ENCODE assay signal across 24 cellular contexts in genomic region chr9:123138156-123138555, GRCh38.
DNase-seq lines count a peak whose midpoint lies in the region; ATAC-seq and TF ChIP-seq lines count a peak whose summit lies in the region.
"Had no signal": no experiment of that assay in that cellular context is flagged by ENCODE, and none has a peak within 500 bp of the region (broad histone marks: within the 10 kb centered on the region; RNA-seq: fewer than 3 reads in every experiment).

No MANE protein-coding gene starts in this region.

- POLR2A ChIA-PET in CD4-positive, alpha-beta T cell (lab: Charles Lee), result no interaction called here

- H3K4me3 ChIP-seq in Karpas-422 (ENCODE audit: low read length) (no peak overlapping the region), OCI-LY1 (ENCODE audit: low read depth, low read length, poor library complexity, severe bottlenecking) (no peak overlapping the region), fibroblast of mammary gland (ENCODE audit: control insufficient read depth, low read depth, low read length) (no peak overlapping the region)
- H3K4me3 ChIP-seq: SK-N-MC had no signal

- no peak for ATAC-seq in stimulated activated naive B cell treated with anti-CD40 and anti-IgM and Interleukin-4, amounts not matched to agents 10 μg/mL and 1 μg/mL and 100 μg/mL, for 72 hours (replicated peaks)
- ATAC-seq in HG02981 (IDR thresholded peaks at IDR 0.05; ENCODE audit: unreplicated experiment), result no peak
- ATAC-seq in CD4-positive, alpha-beta T cell (ENCODE audit: poor library complexity), result no peak
- ATAC-seq: Panc1 had no signal

- no peaks in the 10 kb centered on the region for H3K27me3 ChIP-seq in Karpas-422 (ENCODE audit: low read length)
- no peaks in the 10 kb centered on the region for H3K27me3 ChIP-seq in OCI-LY1 (ENCODE audit: insufficient read depth, low read length)
- no peaks in the 10 kb centered on the region for H3K27me3 ChIP-seq in CD4-positive, alpha-beta T cell (ENCODE audit: control insufficient read depth, insufficient read depth, low read length)
- H3K27me3 ChIP-seq: BE2C had no signal

- H3K9ac ChIP-seq in Karpas-422 (ENCODE audit: low read length), result no peak overlapping the region
- peak overlapping the region; percentile 13; the same call in 1 of the 2 replicates for H3K9ac ChIP-seq in OCI-LY1 (ENCODE audit: low read length)
- H3K9ac ChIP-seq: KMS-11 had no signal

- H3K4me2 ChIP-seq in Karpas-422 (ENCODE audit: low read depth, low read length, poor library complexity, severe bottlenecking) (no peak overlapping the region), OCI-LY1 (ENCODE audit: low read length) (peak overlapping the region; percentile 34; the same call in 1 of the 2 replicates)
- H3K4me2 ChIP-seq: KMS-11 had no signal

- no peak overlapping the region for H2AFZ ChIP-seq in Karpas-422 (ENCODE audit: low read length)
- no peak overlapping the region for H2AFZ ChIP-seq in OCI-LY1 (ENCODE audit: low read length)

- no peak overlapping the region for H3K4me3 Mint-ChIP-seq in stimulated activated naive B cell treated with anti-CD40 and anti-IgM and Interleukin-4, amounts not matched to agents 10 μg/mL and 1 μg/mL and 100 μg/mL, for 72 hours
- no peak overlapping the region for H3K4me3 Mint-ChIP-seq in CD4-positive, alpha-beta T cell
- H3K4me3 Mint-ChIP-seq: CD14-positive monocyte had no signal

- no peaks in the 10 kb centered on the region for H3K9me3 Mint-ChIP-seq in stimulated activated naive B cell treated with anti-CD40 and anti-IgM and Interleukin-4, amounts not matched to agents 10 μg/mL and 1 μg/mL and 100 μg/mL, for 72 hours
- H3K9me3 Mint-ChIP-seq in CD4-positive, alpha-beta T cell, result no peaks in the 10 kb centered on the region
- H3K9me3 Mint-ChIP-seq: CD14-positive monocyte had no signal

- H3K9me3 ChIP-seq in Karpas-422 (ENCODE audit: low read length) (no peaks in the 10 kb centered on the region), OCI-LY1 (ENCODE audit: low read length) (no peaks in the 10 kb centered on the region)
- no peaks in the 10 kb centered on the region for H3K9me3 ChIP-seq in CD4-positive, alpha-beta T cell (ENCODE audit: control insufficient read depth, low read length)
- H3K9me3 ChIP-seq: BE2C had no signal

- intact Hi-C loops in CD4-positive, alpha-beta T cell (cut with DNase I, micrococcal nuclease), result no loop called here

- H3K27me3 Mint-ChIP-seq in stimulated activated naive B cell treated with anti-CD40 and anti-IgM and Interleukin-4, amounts not matched to agents 10 μg/mL and 1 μg/mL and 100 μg/mL, for 72 hours, result no peaks in the 10 kb centered on the region
- no peaks in the 10 kb centered on the region for H3K27me3 Mint-ChIP-seq in CD4-positive, alpha-beta T cell

- no peaks in the 10 kb centered on the region for H3K9me2 ChIP-seq in Karpas-422 (replicated peaks; ENCODE audit: insufficient read depth, low read length)
- H3K9me2 ChIP-seq in OCI-LY1 (ENCODE audit: low read depth, low read length), result no peaks in the 10 kb centered on the region

- peaks cover 24 to 37% of the 10 kb centered on the region in 2 donors for H3K36me3 Mint-ChIP-seq in stimulated activated naive B cell treated with anti-CD40 and anti-IgM and Interleukin-4, amounts not matched to agents 10 μg/mL and 1 μg/mL and 100 μg/mL, for 72 hours
- peaks cover 49% of the 10 kb centered on the region for H3K36me3 Mint-ChIP-seq in CD4-positive, alpha-beta T cell (ENCODE audit: low read depth)

- H3K79me2 ChIP-seq in Karpas-422 (ENCODE audit: low read length) (peaks cover 46% of the 10 kb centered on the region), OCI-LY1 (ENCODE audit: insufficient read depth, low read length) (no peaks in the 10 kb centered on the region)

- H3K27ac ChIP-seq in Karpas-422 (ENCODE audit: low read length) (peak overlapping the region; percentile 38), OCI-LY1 (ENCODE audit: low read depth, low read length, poor library complexity, severe bottlenecking) (peak overlapping the region; percentile 76)
- H3K27ac ChIP-seq in CD4-positive, alpha-beta T cell (ENCODE audit: low read depth, low read length), result no peak overlapping the region
- H3K27ac ChIP-seq: KMS-11, SK-N-MC had no signal

- H3K36me3 ChIP-seq in Karpas-422 (ENCODE audit: insufficient read depth, low read length) (peaks cover 36% of the 10 kb centered on the region), OCI-LY1 (ENCODE audit: insufficient read depth, low read length) (peaks cover 64% of the 10 kb centered on the region)

- H3K4me1 ChIP-seq in Karpas-422 (ENCODE audit: low read length) (peaks cover 21% of the 10 kb centered on the region), OCI-LY1 (ENCODE audit: insufficient read depth, low read length, severe bottlenecking) (peaks cover 70% of the 10 kb centered on the region)
- H3K4me1 ChIP-seq: BE2C had no signal

- peaks cover 14 to 17% of the 10 kb centered on the region in 2 donors for H3K4me1 Mint-ChIP-seq in stimulated activated naive B cell treated with anti-CD40 and anti-IgM and Interleukin-4, amounts not matched to agents 10 μg/mL and 1 μg/mL and 100 μg/mL, for 72 hours
- H3K4me1 Mint-ChIP-seq in CD4-positive, alpha-beta T cell (ENCODE audit: low read depth), result no peaks in the 10 kb centered on the region
- H3K4me1 Mint-ChIP-seq: CD14-positive monocyte had no signal

- in situ Hi-C loops in GM13976 (cut with MboI; ENCODE audit: low sequenced_read_pairs, unreplicated experiment), result no loop called here

- no peaks in the 10 kb centered on the region for H4K20me1 ChIP-seq in Karpas-422 (ENCODE audit: insufficient read depth, low read depth, low read length)
- H4K20me1 ChIP-seq in OCI-LY1 (ENCODE audit: insufficient read depth, low read length), result no peaks in the 10 kb centered on the region

- peak overlapping the region; percentile 68 for H3K27ac Mint-ChIP-seq in stimulated activated naive B cell treated with anti-CD40 and anti-IgM and Interleukin-4, amounts not matched to agents 10 μg/mL and 1 μg/mL and 100 μg/mL, for 72 hours
- H3K27ac Mint-ChIP-seq in CD4-positive, alpha-beta T cell, result no peak overlapping the region
- H3K27ac Mint-ChIP-seq: CD14-positive monocyte had no signal

- CTCF ChIA-PET in CD4-positive, alpha-beta T cell (lab: Charles Lee), result interaction anchor here (1.0 kb wide), 1 partner anchor 15 kb away, joined by 3 read pairs; no protein-coding TSS in a partner anchor

- H3F3A ChIP-seq in OCI-LY1 (ENCODE audit: insufficient read depth, low read length), result no peaks in the 10 kb centered on the region

- DNase-seq in Karpas-422, result no peak
- DNase-seq in fibroblast of mammary gland (ENCODE audit: low read depth), result peak; percentile 4
- DNase-seq in stimulated activated naive B cell treated with anti-CD40 and anti-IgM and Interleukin-4, amounts not matched to agents 10 μg/mL and 1 μg/mL and 100 μg/mL, for 72 hours, result no peak
- no peak for DNase-seq in GM13976 (ENCODE audit: low spot score)
- no peak for DNase-seq in CD4-positive, alpha-beta T cell
- DNase-seq: BE2C, Calu3, DMS79 treated with DMSO at 0.1 percent for 48 hours, GF-D8, HCEC 1CT, IMR-90, NCI-H1092, NCI-H1417 treated with DMSO at 0.1 percent for 48 hours, NCI-H1694 treated with DMSO at 0.1 percent for 48 hours, NCI-H2081, NCI-H2227 treated with DMSO at 0.1 percent for 48 hours, NCI-H526 treated with DMSO at 0.1 percent for 48 hours, SIG-M5 had no signal

- TF ChIP-seq CTCF in OCI-LY1 (IDR thresholded peaks at IDR 0.05; ENCODE audit: low read length) (no peak), fibroblast of mammary gland (conservative IDR thresholded peaks at IDR 0.05; ENCODE audit: control insufficient read depth, insufficient read depth, low read depth, low read length) (no peak), GM13976 (IDR thresholded peaks at IDR 0.05; ENCODE audit: borderline replicate concordance, control extremely low read depth, extremely low read depth, insufficient read depth, missing control alignments) (no peak)
- no peak for TF ChIP-seq CTCF in CD4-positive, alpha-beta T cell (IDR thresholded peaks at IDR 0.05)
